In the genomic region with DNA sequence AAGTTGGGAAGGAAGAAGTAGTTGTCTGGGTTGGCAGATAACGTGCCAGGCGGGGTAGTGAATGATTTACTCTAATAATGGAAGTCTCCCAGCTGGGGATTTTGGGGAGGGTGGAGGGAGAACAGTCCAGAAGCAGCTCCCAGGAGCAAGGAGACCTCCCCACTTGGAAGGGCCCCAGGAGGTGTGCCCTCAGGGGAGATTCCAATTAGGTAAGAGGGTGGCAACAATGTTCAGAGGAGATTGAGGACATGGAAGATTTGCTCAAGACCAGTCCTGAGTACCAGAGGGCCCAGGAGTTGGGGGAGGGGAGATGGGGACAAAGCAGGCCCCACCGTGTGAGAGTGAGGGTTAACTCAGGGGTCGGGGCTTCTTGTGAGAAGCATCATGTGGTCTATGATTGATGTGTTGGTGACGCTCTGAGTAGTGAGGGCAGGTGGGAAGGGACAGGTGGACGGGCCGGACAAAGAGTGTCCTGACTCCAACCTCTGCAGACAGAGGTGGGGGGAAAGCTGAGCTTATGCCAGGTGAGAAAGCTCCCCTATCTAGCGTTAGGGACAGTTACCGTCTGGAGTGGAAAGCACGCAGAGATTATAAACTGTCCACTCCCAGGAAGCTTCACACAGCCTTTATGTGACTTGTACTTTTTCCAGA, we compare ENCODE assay signal across 12 cellular contexts. TPM values are rescaled to one million over a fixed set of nuclear protein-coding genes. Genes with fewer than 3 reads are reported as not detected.
DNase-seq lines count a peak whose midpoint lies in the region; FAIRE-seq and TF ChIP-seq lines count a peak whose summit lies in the region.
"Had no signal": no experiment of that assay in that cellular context is flagged by ENCODE, and none has a peak within 500 bp of the region (broad histone marks: within the 10 kb centered on the region; RNA-seq: fewer than 3 reads in every experiment).

No MANE protein-coding gene starts in this region.

- H3K36me3 ChIP-seq in PC-9 (ENCODE audit: low read depth) (peaks cover 21% of the 10 kb centered on the region; the same call in 1 of the 2 replicates), osteoblast (ENCODE audit: insufficient read depth, low read length) (no peaks in the 10 kb centered on the region), adrenal gland (replicated peaks in 1 of 2) (no peaks in the 10 kb centered on the region)

- no peak overlapping the region for H2AFZ ChIP-seq in PC-9
- H2AFZ ChIP-seq in osteoblast (ENCODE audit: low read length): no peak overlapping the region

- H3K27me3 ChIP-seq in PC-9 (ENCODE audit: insufficient read depth, low read depth): no peaks in the 10 kb centered on the region
- H3K27me3 ChIP-seq in osteoblast (ENCODE audit: insufficient read depth, low read length): no peaks in the 10 kb centered on the region
- H3K27me3 ChIP-seq in adrenal gland: no peaks in the 10 kb centered on the region

- FAIRE-seq in urothelium cell line (lab: Jason Lieb, UNC): no peak
- FAIRE-seq: TTC549 had no signal

- H3K9me2 ChIP-seq in PC-9 (ENCODE audit: insufficient read depth): no peaks in the 10 kb centered on the region

- TF ChIP-seq POLR2A in adrenal gland (IDR thresholded peaks at IDR 0.05): no peak

- H3K4me2 ChIP-seq in PC-9 (peak overlapping the region; percentile 100), osteoblast (ENCODE audit: insufficient read depth, low read length) (no peak overlapping the region)

- H3F3A ChIP-seq in PC-9 (ENCODE audit: insufficient read depth, low read depth): peaks cover 81% of the 10 kb centered on the region

- peak overlapping the region; percentile 79 for H3K4me3 ChIP-seq in PC-9
- H3K4me3 ChIP-seq in epithelial cell of proximal tubule (ENCODE audit: low read depth, low read length): peak overlapping the region; percentile 91
- H3K4me3 ChIP-seq in osteoblast (ENCODE audit: insufficient read depth, low read length): no peak overlapping the region
- H3K4me3 ChIP-seq in adrenal gland: no peak overlapping the region

- CTCF ChIA-PET in PC-9 (lab: Charles Lee): interaction anchor here (0.5 kb wide), 1 partner anchor 21 kb away, joined by 9 read pairs; no protein-coding TSS in a partner anchor

- H3K27ac ChIP-seq in PC-9 (peak overlapping the region; percentile 94), osteoblast (ENCODE audit: low read depth, low read length) (no peak overlapping the region), adrenal gland (peak overlapping the region in 2 of 5 donors; percentile 60 to 66)

- DNase-seq in COLO668 (lab: John Stamatoyannopoulos, UW; ENCODE audit: unreplicated experiment) (peak; percentile 34), PC-9 (peak; percentile 56 to 62), epithelial cell of proximal tubule (ENCODE audit: low read depth) (no peak), osteoblast (ENCODE audit: insufficient read length, low spot score, missing footprints) (peak; percentile 25), urothelium cell line (ENCODE audit: low spot score) (no peak), NCI-H2107 treated with DMSO at 0.1 percent for 48 hours (lab: John Stamatoyannopoulos, UW; ENCODE audit: unreplicated experiment) (no peak), adrenal gland (no peak), NCI-H1436 treated with DMSO at 0.1 percent for 48 hours (lab: John Stamatoyannopoulos, UW) (no peak)
- DNase-seq: C1 segment of cervical spinal cord; NK-92 treated with Interleukin-12 subunit alpha and Interleukin-12 subunit beta, amount 100 ng/mL, for 24 hours; posterior cingulate gyrus had no signal

- H3K79me2 ChIP-seq in PC-9 (ENCODE audit: low read depth) (peaks cover 85% of the 10 kb centered on the region), osteoblast (ENCODE audit: insufficient read depth, low read length) (no peaks in the 10 kb centered on the region)

- intact Hi-C loops in PC-9 (cut with micrococcal nuclease; ENCODE audit: unreplicated experiment) (no loop called here), adrenal gland (cut with DNase I) (no loop called here)

- H3K4me1 ChIP-seq in PC-9 (replicated peaks; ENCODE audit: insufficient read depth) (peaks cover 53% of the 10 kb centered on the region), osteoblast (ENCODE audit: insufficient read depth, low read length) (peaks cover 33% of the 10 kb centered on the region), adrenal gland (replicated peaks in 1 of 2) (peaks cover 11 to 40% of the 10 kb centered on the region in 2 donors)

- H4K20me1 ChIP-seq in PC-9 (ENCODE audit: insufficient read depth) (peaks cover 73% of the 10 kb centered on the region), osteoblast (ENCODE audit: insufficient read depth, low read length) (no peaks in the 10 kb centered on the region)

- POLR2A ChIA-PET in PC-9 (lab: Charles Lee; ENCODE audit: unreplicated experiment): interaction anchor here (0.6 to 0.9 kb wide), 4 partner anchors 9 to 564 kb away, joined by 4 to 12 read pairs (median 7); a partner anchor contains a TSS

- WGBS in adrenal gland, 4 donors: 76 to 86% (median 84%) methylated on average over 10 of the region's 10 CpGs

- BruUV-seq in PC-9 (replicated peaks; lab: Mats Ljungman, UMichigan): no TSS peak

- TF ChIP-seq CTCF in PC-9 (conservative IDR thresholded peaks at IDR 0.05) (no peak), epithelial cell of proximal tubule (conservative IDR thresholded peaks at IDR 0.05; ENCODE audit: low read depth, low read length) (no peak), osteoblast (IDR thresholded peaks at IDR 0.05; ENCODE audit: extremely low read depth, low read depth, low read length) (no peak), adrenal gland (IDR thresholded peaks at IDR 0.05) (no peak)

- no peaks in the 10 kb centered on the region for H3K9me3 ChIP-seq in PC-9 (ENCODE audit: insufficient read depth, low read depth)
- no peaks in the 10 kb centered on the region for H3K9me3 ChIP-seq in osteoblast (ENCODE audit: low read depth, low read length)
- H3K9me3 ChIP-seq in adrenal gland (replicated peaks in 1 of 3): no peaks in the 10 kb centered on the region

RNA-seq across cellular contexts. Expression of a gene that starts 3.5 kb away (rescaled TPM):
- total RNA-seq in PC-9 (2021) (1,019 and 1,161 TPM in 2 replicates), epithelial cell of proximal tubule (539 and 548 TPM in 2 replicates), osteoblast (1.8 and 2.2 TPM in 2 replicates), adrenal gland (100 to 1,000 TPM in 1 of 8 donors, 10 to 100 TPM in 7; 38.1 to 233 (median 76.0) TPM)
- polyA plus RNA-seq in adrenal gland: 10 to 100 TPM; 33.4 to 44.0 (median 33.8) TPM

RNA-seq across cellular contexts. Expression of a gene that starts 11.7 kb away (rescaled TPM):
- not detected in 2 replicates for total RNA-seq in PC-9 (2021)
- 13.4 and 14.3 TPM in 2 replicates for total RNA-seq in epithelial cell of proximal tubule
- 0.72 and 1.2 TPM in 2 replicates for total RNA-seq in osteoblast
- 100 to 1,000 TPM in 7 of 8 donors, 10 to 100 TPM in 1; 82.6 to 250 (median 147) TPM for total RNA-seq in adrenal gland
- polyA plus RNA-seq in adrenal gland: 100 to 1,000 TPM in 2 of 3 donors, 10 to 100 TPM in 1; 14.8 to 366 (median 340) TPM

RNA-seq across cellular contexts. Expression of a gene that starts 36.1 kb away (rescaled TPM):
- 100 and 150 TPM in 2 replicates for total RNA-seq in PC-9 (2021)
- total RNA-seq in epithelial cell of proximal tubule: 267 and 305 TPM in 2 replicates
- total RNA-seq in osteoblast: not detected in 2 replicates
- total RNA-seq in adrenal gland: 1 to 10 TPM in 5 of 8 donors, under 1 TPM in 1, not detected in 2; 0.88 to 7.6 (median 3.1) TPM
- polyA plus RNA-seq in adrenal gland: 10 to 100 TPM in 2 of 3 donors, not detected in 1; 33.7 to 46.2 TPM

RNA-seq across cellular contexts. Expression of a gene that starts 43.9 kb away (rescaled TPM):
- total RNA-seq in PC-9 (2021): 0.81 and 1.1 TPM in 2 replicates
- total RNA-seq in epithelial cell of proximal tubule: 1.3 and 2.6 TPM in 2 replicates
- 0.29 and 0.72 TPM in 2 replicates for total RNA-seq in osteoblast
- under 1 TPM in 3 of 8 donors, not detected in 5; 0.37 to 0.83 (median 0.67) TPM for total RNA-seq in adrenal gland
- under 1 TPM; 0.17 to 0.97 (median 0.40) TPM for polyA plus RNA-seq in adrenal gland

RNA-seq across cellular contexts. Expression of a gene that starts 47.8 kb away (rescaled TPM):
- 33.6 and 39.8 TPM in 2 replicates for total RNA-seq in PC-9 (2021)
- 72.2 and 90.6 TPM in 2 replicates for total RNA-seq in epithelial cell of proximal tubule
- 55.0 and 58.9 TPM in 2 replicates for total RNA-seq in osteoblast
- total RNA-seq in adrenal gland: 10 to 100 TPM; 31.0 to 57.0 (median 37.7) TPM
- 10 to 100 TPM; 23.5 to 53.0 (median 42.1) TPM for polyA plus RNA-seq in adrenal gland

Comparison
In these comparisons a context has a peak if more than half of its experiments do, and no peak if none do; other contexts are left out.
1. DNase-seq: peak in COLO668 (single experiment), PC-9 (2 of 2) and osteoblast (single experiment); none in epithelial cell of proximal tubule (single experiment), urothelium cell line (single experiment), NCI-H2107 treated with DMSO at 0.1 percent for 48 hours (single experiment), adrenal gland (0 of 7) and NCI-H1436 treated with DMSO at 0.1 percent for 48 hours (single experiment).
2. H3K4me3 ChIP-seq: peak in PC-9 (single experiment) and epithelial cell of proximal tubule (single experiment); none in osteoblast (single experiment) and adrenal gland (0 of 4).
3. RNA of a gene that starts 3.5 kb away (total RNA-seq): 1,019 to 1,161 TPM in PC-9, 539 to 548 TPM in epithelial cell of proximal tubule and 38.1 to 233 TPM in adrenal gland; 1.8 to 2.2 TPM in osteoblast; every median in the first group is over 10 times any median in the second.
4. RNA of a gene that starts 36.1 kb away (total RNA-seq): 267 to 305 TPM in epithelial cell of proximal tubule and 100 to 150 TPM in PC-9; 0.88 to 7.6 TPM in adrenal gland and not detected in osteoblast; every median in the first group is over 10 times any median in the second.